Comparison of ENCODE assay signal across 3 cellular contexts in genomic region chr2:228867406-228867805, GRCh38.
"Had no signal": no experiment of that assay in that cellular context is flagged by ENCODE, and none has a peak within 500 bp of the region (broad histone marks: within the 10 kb centered on the region; RNA-seq: fewer than 3 reads in every experiment).

No MANE protein-coding gene starts in this region.

- DNase-seq: GDM1, GF-D8 had no signal

- ATAC-seq: GM12878 had no signal

- H3K4me3 ChIP-seq: GM12878 had no signal
